In the genomic region with DNA sequence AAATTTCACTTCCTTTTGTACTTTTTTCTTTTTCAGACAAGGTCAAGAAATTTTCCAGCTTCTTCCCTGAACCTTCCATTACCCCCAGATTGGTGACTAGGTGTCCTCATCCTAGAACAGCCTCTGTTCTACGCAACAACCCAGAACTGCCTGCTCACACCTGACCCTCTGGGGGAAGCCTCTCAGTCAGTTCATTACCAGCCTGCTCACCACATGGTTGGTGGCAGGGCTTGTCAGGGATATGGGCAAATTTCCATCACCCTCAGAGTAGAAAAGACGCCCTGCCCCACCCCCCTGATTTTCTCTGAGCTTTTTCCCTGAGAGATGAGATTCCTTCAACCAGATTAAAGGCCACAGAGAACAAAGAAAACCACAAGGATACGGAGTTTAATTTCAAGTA, we compare ENCODE assay signal across 1 cellular context.
TF ChIP-seq lines count a peak whose summit lies in the region.

No MANE protein-coding gene starts in this region.

TF ChIP-seq in WTC11, 78 proteins besides CTCF, POLR2A, EP300 and RAD21 (continued from another document):
- TF ChIP-seq, protein P1, sequence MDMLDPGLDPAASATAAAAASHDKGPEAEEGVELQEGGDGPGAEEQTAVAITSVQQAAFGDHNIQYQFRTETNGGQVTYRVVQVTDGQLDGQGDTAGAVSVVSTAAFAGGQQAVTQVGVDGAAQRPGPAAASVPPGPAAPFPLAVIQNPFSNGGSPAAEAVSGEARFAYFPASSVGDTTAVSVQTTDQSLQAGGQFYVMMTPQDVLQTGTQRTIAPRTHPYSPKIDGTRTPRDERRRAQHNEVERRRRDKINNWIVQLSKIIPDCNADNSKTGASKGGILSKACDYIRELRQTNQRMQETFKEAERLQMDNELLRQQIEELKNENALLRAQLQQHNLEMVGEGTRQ (CRISPR knock-in tag; IDR thresholded peaks at IDR 0.05), result no peak
- TF ChIP-seq ZNF396 (CRISPR knock-in tag; IDR thresholded peaks at IDR 0.05; ENCODE audit: borderline replicate concordance) (no peak), EMX1 (CRISPR knock-in tag; IDR thresholded peaks at IDR 0.05) (no peak), ETV6 (CRISPR knock-in tag; IDR thresholded peaks at IDR 0.05) (no peak), IRF2 (CRISPR knock-in tag; IDR thresholded peaks at IDR 0.05; ENCODE audit: borderline replicate concordance, low read depth) (no peak), PRRX2 (CRISPR knock-in tag; IDR thresholded peaks at IDR 0.05) (no peak), FOXK1 (CRISPR knock-in tag; IDR thresholded peaks at IDR 0.05) (no peak)
- TF ChIP-seq, protein P2, sequence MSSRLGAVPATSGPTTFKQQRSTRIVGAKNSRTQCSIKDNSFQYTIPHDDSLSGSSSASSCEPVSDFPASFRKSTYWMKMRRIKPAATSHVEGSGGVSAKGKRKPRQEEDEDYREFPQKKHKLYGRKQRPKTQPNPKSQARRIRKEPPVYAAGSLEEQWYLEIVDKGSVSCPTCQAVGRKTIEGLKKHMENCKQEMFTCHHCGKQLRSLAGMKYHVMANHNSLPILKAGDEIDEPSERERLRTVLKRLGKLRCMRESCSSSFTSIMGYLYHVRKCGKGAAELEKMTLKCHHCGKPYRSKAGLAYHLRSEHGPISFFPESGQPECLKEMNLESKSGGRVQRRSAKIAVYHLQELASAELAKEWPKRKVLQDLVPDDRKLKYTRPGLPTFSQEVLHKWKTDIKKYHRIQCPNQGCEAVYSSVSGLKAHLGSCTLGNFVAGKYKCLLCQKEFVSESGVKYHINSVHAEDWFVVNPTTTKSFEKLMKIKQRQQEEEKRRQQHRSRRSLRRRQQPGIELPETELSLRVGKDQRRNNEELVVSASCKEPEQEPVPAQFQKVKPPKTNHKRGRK (CRISPR knock-in tag; IDR thresholded peaks at IDR 0.05; ENCODE audit: borderline replicate concordance), result no peak
- TF ChIP-seq, protein P3, sequence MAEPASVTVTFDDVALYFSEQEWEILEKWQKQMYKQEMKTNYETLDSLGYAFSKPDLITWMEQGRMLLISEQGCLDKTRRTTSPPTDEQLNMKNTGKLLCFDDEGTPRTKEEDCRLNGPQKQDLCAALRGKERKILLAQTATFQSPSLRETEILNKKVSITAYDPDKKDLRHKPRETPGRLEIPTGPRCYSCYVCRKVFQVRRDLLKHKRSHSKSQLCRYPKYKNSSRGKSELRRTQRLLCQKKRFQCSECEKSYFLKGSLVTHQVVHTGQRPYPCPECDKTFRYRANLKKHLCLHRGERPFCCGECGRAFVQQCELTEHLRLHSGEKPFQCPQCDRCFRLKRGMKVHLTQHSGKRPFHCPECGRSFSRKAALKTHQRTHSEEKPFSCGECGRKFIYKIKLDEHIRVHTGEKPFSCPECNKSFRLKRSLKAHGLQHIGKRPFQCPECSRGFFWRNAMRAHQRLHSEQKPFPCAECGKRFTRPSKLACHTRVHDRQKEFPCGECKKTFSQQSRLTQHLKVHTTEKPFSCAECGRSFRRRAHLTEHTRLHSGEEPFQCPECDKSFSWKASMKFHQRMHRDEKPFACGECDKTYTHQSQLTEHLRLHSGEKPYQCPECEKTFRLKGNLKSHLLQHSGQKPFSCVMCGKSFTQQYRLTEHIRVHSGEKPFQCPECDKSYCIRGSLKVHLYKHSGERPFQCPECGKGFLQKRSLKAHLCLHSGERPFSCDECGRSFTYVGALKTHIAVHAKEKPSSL (CRISPR knock-in tag; conservative IDR thresholded peaks at IDR 0.05), result no peak
